ENCODE assay signal across 10 cellular contexts in the genomic region with DNA sequence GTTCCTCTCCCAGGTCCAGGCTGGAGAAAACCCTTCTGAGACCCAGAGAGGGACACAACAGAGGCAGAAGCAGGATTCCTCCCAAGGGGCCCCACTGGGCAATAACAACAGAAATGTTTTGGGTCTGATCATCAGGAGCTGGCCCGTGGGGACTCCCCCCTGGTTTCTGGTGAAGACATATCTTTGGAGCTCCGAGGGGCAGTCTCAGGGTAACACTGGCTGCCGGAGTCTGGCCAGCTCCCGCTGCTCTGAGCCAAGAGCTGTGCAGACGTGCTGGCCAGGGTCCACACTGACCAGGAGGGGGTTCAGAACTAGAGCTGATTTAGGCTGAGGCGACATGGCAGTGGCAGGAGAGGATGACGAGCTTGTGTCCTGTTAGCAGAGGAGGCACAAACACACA. TPM values are rescaled to one million over a fixed set of nuclear protein-coding genes. Genes with fewer than 3 reads are reported as not detected.
DNase-seq lines count a peak whose midpoint lies in the region; ATAC-seq and TF ChIP-seq lines count a peak whose summit lies in the region.
"Had no signal": no experiment of that assay in that cellular context is flagged by ENCODE, and none has a peak within 500 bp of the region (broad histone marks: within the 10 kb centered on the region; RNA-seq: fewer than 3 reads in every experiment).

No MANE protein-coding gene starts in this region.

- no peaks in the 10 kb centered on the region for H3K9me3 Mint-ChIP-seq in CD4-positive, CD25-positive, alpha-beta regulatory T cell
- H3K9me3 Mint-ChIP-seq in activated T-helper 17 cell treated with anti-CD3 and anti-CD28 coated beads, Interleukin-2, amount 50 U/mL, for 72 hours = no peaks in the 10 kb centered on the region
- H3K9me3 Mint-ChIP-seq in progenitor cell of endocrine pancreas (ENCODE audit: low read depth) = no peaks in the 10 kb centered on the region

- no peak for DNase-seq in CD4-positive, CD25-positive, alpha-beta regulatory T cell
- DNase-seq in left cardiac atrium = peak; percentile 71
- DNase-seq in progenitor cell of endocrine pancreas (ENCODE audit: low spot score, unreplicated experiment) = no peak
- DNase-seq in BE2C = no peak
- DNase-seq in AG08395 (ENCODE audit: low spot score) = no peak
- DNase-seq: PC-9 had no signal

- H3K27ac Mint-ChIP-seq in CD4-positive, CD25-positive, alpha-beta regulatory T cell = peak overlapping the region; percentile 81 to 89 (median 83)
- H3K27ac Mint-ChIP-seq in activated T-helper 17 cell treated with anti-CD3 and anti-CD28 coated beads, Interleukin-2, amount 50 U/mL, for 72 hours = peak overlapping the region; percentile 91
- peak overlapping the region; percentile 83 for H3K27ac Mint-ChIP-seq in progenitor cell of endocrine pancreas

- peaks cover 25% of the 10 kb centered on the region for H3K36me3 Mint-ChIP-seq in CD4-positive, CD25-positive, alpha-beta regulatory T cell
- peaks cover 95% of the 10 kb centered on the region for H3K36me3 Mint-ChIP-seq in activated T-helper 17 cell treated with anti-CD3 and anti-CD28 coated beads, Interleukin-2, amount 50 U/mL, for 72 hours (ENCODE audit: low read depth)
- peaks cover 15% of the 10 kb centered on the region for H3K36me3 Mint-ChIP-seq in progenitor cell of endocrine pancreas (ENCODE audit: insufficient read depth)

- H3K36me3 ChIP-seq in CD4-positive, CD25-positive, alpha-beta regulatory T cell (ENCODE audit: control insufficient read depth, insufficient read depth, low read length) = peaks cover 52% of the 10 kb centered on the region
- peaks cover 2% of the 10 kb centered on the region; the same call in 1 of the 2 replicates for H3K36me3 ChIP-seq in BE2C
- H3K36me3 ChIP-seq: BLaER1 had no signal

- no peak overlapping the region for H3K27ac ChIP-seq in CD4-positive, CD25-positive, alpha-beta regulatory T cell (ENCODE audit: insufficient read depth, low read length, poor library complexity, severe bottlenecking)
- H3K27ac ChIP-seq: BLaER1, PC-9 had no signal

- no peaks in the 10 kb centered on the region for H3K27me3 ChIP-seq in CD4-positive, CD25-positive, alpha-beta regulatory T cell (ENCODE audit: control insufficient read depth, insufficient read depth, low read length)
- no peaks in the 10 kb centered on the region for H3K27me3 ChIP-seq in BE2C
- H3K27me3 ChIP-seq: BLaER1 had no signal

- no peaks in the 10 kb centered on the region for H3K27me3 Mint-ChIP-seq in CD4-positive, CD25-positive, alpha-beta regulatory T cell
- no peaks in the 10 kb centered on the region for H3K27me3 Mint-ChIP-seq in activated T-helper 17 cell treated with anti-CD3 and anti-CD28 coated beads, Interleukin-2, amount 50 U/mL, for 72 hours
- H3K27me3 Mint-ChIP-seq in progenitor cell of endocrine pancreas = no peaks in the 10 kb centered on the region

- TF ChIP-seq CTCF in progenitor cell of endocrine pancreas (IDR thresholded peaks at IDR 0.05; ENCODE audit: unreplicated experiment) = no peak
- TF ChIP-seq CTCF in BE2C (IDR thresholded peaks at IDR 0.05; ENCODE audit: low read depth, low read length) = no peak

- peaks cover 35% of the 10 kb centered on the region for H3K4me1 ChIP-seq in CD4-positive, CD25-positive, alpha-beta regulatory T cell (ENCODE audit: control insufficient read depth, insufficient read depth, low read length, poor library complexity, severe bottlenecking)
- peaks cover 17% of the 10 kb centered on the region; the same call in 1 of the 2 replicates for H3K4me1 ChIP-seq in BE2C

- no peak for ATAC-seq in CD4-positive, CD25-positive, alpha-beta regulatory T cell (ENCODE audit: low read depth in 2 of 2)
- no peak for ATAC-seq in activated T-helper 17 cell treated with anti-CD3 and anti-CD28 coated beads, Interleukin-2, amount 50 U/mL, for 72 hours (replicated peaks)
- ATAC-seq in left cardiac atrium = peak; percentile 35 to 76
- ATAC-seq in GM18858 (IDR thresholded peaks at IDR 0.05; ENCODE audit: unreplicated experiment) = no peak
- no peak for ATAC-seq in GM19397 (IDR thresholded peaks at IDR 0.05; ENCODE audit: unreplicated experiment)

- peaks cover 19 to 55% (median 32%) of the 10 kb centered on the region in 4 donors for H3K4me1 Mint-ChIP-seq in CD4-positive, CD25-positive, alpha-beta regulatory T cell
- H3K4me1 Mint-ChIP-seq in activated T-helper 17 cell treated with anti-CD3 and anti-CD28 coated beads, Interleukin-2, amount 50 U/mL, for 72 hours = peaks cover 35% of the 10 kb centered on the region
- peaks cover 33% of the 10 kb centered on the region for H3K4me1 Mint-ChIP-seq in progenitor cell of endocrine pancreas (ENCODE audit: low read depth)

- no peaks in the 10 kb centered on the region for H3K9me3 ChIP-seq in CD4-positive, CD25-positive, alpha-beta regulatory T cell (ENCODE audit: control insufficient read depth in 2 of 2, low read length in 2 of 2)
- H3K9me3 ChIP-seq in BE2C = no peaks in the 10 kb centered on the region
- H3K9me3 ChIP-seq: BLaER1 had no signal

- intact Hi-C loops in left cardiac atrium (cut with DNase I) = no loop called here

- H3K4me3 ChIP-seq in CD4-positive, CD25-positive, alpha-beta regulatory T cell (ENCODE audit: low read depth, low read length) = no peak overlapping the region
- H3K4me3 ChIP-seq in BE2C (ENCODE audit: low read depth, low read length) = no peak overlapping the region
- H3K4me3 ChIP-seq: BLaER1, PC-9 had no signal

- peak overlapping the region in 2 of 4 donors; percentile 41 to 68 for H3K4me3 Mint-ChIP-seq in CD4-positive, CD25-positive, alpha-beta regulatory T cell
- H3K4me3 Mint-ChIP-seq in activated T-helper 17 cell treated with anti-CD3 and anti-CD28 coated beads, Interleukin-2, amount 50 U/mL, for 72 hours = peak overlapping the region; percentile 16
- no peak overlapping the region for H3K4me3 Mint-ChIP-seq in progenitor cell of endocrine pancreas (ENCODE audit: low read depth)

RNA-seq across cellular contexts. Expression of a gene that starts 13.1 kb away (rescaled TPM):
- total RNA-seq in CD4-positive, CD25-positive, alpha-beta regulatory T cell = 140 TPM
- 10 to 100 TPM; 25.7 to 32.3 (median 27.7) TPM for polyA plus RNA-seq in CD4-positive, CD25-positive, alpha-beta regulatory T cell
- total RNA-seq in activated T-helper 17 cell treated with anti-CD3 and anti-CD28 coated beads, Interleukin-2, amount 50 U/mL, for 72 hours = 100 to 1,000 TPM in 1 of 2 donors, 10 to 100 TPM in 1; 75.4 to 219 TPM
- total RNA-seq in left cardiac atrium (100 to 1,000 TPM in 1 of 2 donors, 10 to 100 TPM in 1; 66.2 to 138 TPM), progenitor cell of endocrine pancreas (200 and 217 TPM in 2 replicates)
- polyA plus RNA-seq in BE2C (2012; ENCODE audit: insufficient read depth, insufficient read length, low read depth) = 52.5 TPM

Comparison
In these comparisons a context has a peak if more than half of its experiments do, and no peak if none do; other contexts are left out.
1. ATAC-seq: peak in left cardiac atrium (2 of 2); none in CD4-positive, CD25-positive, alpha-beta regulatory T cell (0 of 2), activated T-helper 17 cell treated with anti-CD3 and anti-CD28 coated beads, Interleukin-2, amount 50 U/mL, for 72 hours (single experiment), GM18858 (single experiment) and GM19397 (single experiment).
2. Peak in every context shown above with its lines, with median percentiles within 50 percentile points of each other: H3K27ac Mint-ChIP-seq.